In genomic region chr11:80084614-80085013, GRCh38 we compare ENCODE assay signal across 14 cellular contexts.
DNase-seq lines count a peak whose midpoint lies in the region; TF ChIP-seq lines count a peak whose summit lies in the region.
"Had no signal": no experiment of that assay in that cellular context is flagged by ENCODE, and none has a peak within 500 bp of the region (broad histone marks: within the 10 kb centered on the region; RNA-seq: fewer than 3 reads in every experiment).

No MANE protein-coding gene starts in this region.

- H3K4ac ChIP-seq in neuronal stem cell (ENCODE audit: low read length): no peak overlapping the region

- no peak overlapping the region for H3K23ac ChIP-seq in neuronal stem cell (ENCODE audit: low read depth, low read length, poor library complexity)

- no peak overlapping the region for H2BK5ac ChIP-seq in neuronal stem cell (ENCODE audit: low read length)

- no CpG with 5 or more reads among the region's 3 CpGs for WGBS in neuronal stem cell (ENCODE audit: extremely low coverage in 2 of 2, insufficient read length in 2 of 2, insufficient replicate concordance in 1 of 2), 2 donors

- H3K27me3 Mint-ChIP-seq in glutamatergic neuron (ENCODE audit: unreplicated experiment): peaks cover 2% of the 10 kb centered on the region

- no peak overlapping the region for H3K14ac ChIP-seq in neuronal stem cell (ENCODE audit: low read length)

- H4K8ac ChIP-seq in neuronal stem cell (ENCODE audit: low read depth, low read length): no peak overlapping the region

- H2AFZ ChIP-seq in neuronal stem cell (ENCODE audit: low read length): peak overlapping the region; percentile 35

- no peaks in the 10 kb centered on the region for H3K36me3 Mint-ChIP-seq in glutamatergic neuron (ENCODE audit: unreplicated experiment)

- H3K27me3 ChIP-seq in neuronal stem cell (ENCODE audit: control insufficient read depth in 3 of 3, insufficient read depth in 3 of 3, low read depth in 1 of 3, low read length in 3 of 3): no peaks in the 10 kb centered on the region
- H3K27me3 ChIP-seq: SJCRH30 had no signal

- peaks cover 0 to 5% of the 10 kb centered on the region in 2 donors for H3K4me1 ChIP-seq in neuronal stem cell (ENCODE audit: control insufficient read depth in 2 of 2, insufficient read depth in 1 of 2, low read depth in 1 of 2, low read length in 2 of 2)
- H3K4me1 ChIP-seq: SJCRH30 had no signal

- H3K27ac ChIP-seq in neuronal stem cell (replicated peaks; ENCODE audit: low read length): no peak overlapping the region
- H3K27ac ChIP-seq: RWPE1, SJCRH30 had no signal

- peak; percentile 42 for DNase-seq in LHCN-M2 (ENCODE audit: low read depth)
- peak; percentile 85 for DNase-seq in NCI-H748 (lab: John Stamatoyannopoulos, UW; ENCODE audit: unreplicated experiment)
- DNase-seq in glutamatergic neuron: no peak
- DNase-seq in neuronal stem cell (ENCODE audit: low spot score): no peak
- no peak for DNase-seq in T-helper 2 cell
- DNase-seq in HUDEP-2 (lab: John Stamatoyannopoulos, UW; ENCODE audit: unreplicated experiment in 76 of 76): no peak
- DNase-seq in effector CD8-positive, alpha-beta T cell (lab: John Stamatoyannopoulos, UW): no peak
- DNase-seq: COR-L47; DMS53; NCI-H1436; NCI-H2029; NK-92 treated with Interleukin-12 subunit alpha and Interleukin-12 subunit beta, amount 100 ng/mL, for 24 hours; SJCRH30 had no signal

- H3K18ac ChIP-seq in neuronal stem cell (ENCODE audit: low read length): no peak overlapping the region

- no peaks in the 10 kb centered on the region for H3K79me1 ChIP-seq in neuronal stem cell (ENCODE audit: low read depth, low read length)

- H4K91ac ChIP-seq in neuronal stem cell (ENCODE audit: low read depth, low read length, poor library complexity): no peak overlapping the region

- no peaks in the 10 kb centered on the region for H3K36me3 ChIP-seq in neuronal stem cell (replicated peaks in 1 of 2; ENCODE audit: control insufficient read depth in 2 of 2, insufficient read depth in 2 of 2, low read length in 2 of 2)
- H3K36me3 ChIP-seq: SJCRH30 had no signal

- H3K27ac Mint-ChIP-seq in glutamatergic neuron (ENCODE audit: unreplicated experiment): peak overlapping the region; percentile 73

- TF ChIP-seq CTCF in glutamatergic neuron (IDR thresholded peaks at IDR 0.05; ENCODE audit: partially characterized antibody, unreplicated experiment): no peak

- no peak overlapping the region for H2AK5ac ChIP-seq in neuronal stem cell (ENCODE audit: low read depth, low read length)

- no peak overlapping the region for H2BK120ac ChIP-seq in neuronal stem cell (ENCODE audit: low read depth, low read length)

- no peak overlapping the region for H3K4me2 ChIP-seq in neuronal stem cell (ENCODE audit: insufficient read depth, low read length, poor library complexity, severe bottlenecking)

- H3K9me3 ChIP-seq in neuronal stem cell (replicated peaks in 1 of 2; ENCODE audit: control insufficient read depth in 2 of 2, insufficient read depth in 1 of 2, low read depth in 1 of 2, low read length in 2 of 2): no peaks in the 10 kb centered on the region
- H3K9me3 ChIP-seq: SJCRH30 had no signal

- H3K4me1 Mint-ChIP-seq in glutamatergic neuron (ENCODE audit: low read depth, unreplicated experiment): peaks cover 10% of the 10 kb centered on the region

- H2BK15ac ChIP-seq in neuronal stem cell (ENCODE audit: low read length): no peak overlapping the region

- no peak overlapping the region for H2BK12ac ChIP-seq in neuronal stem cell (ENCODE audit: low read length)

- peak overlapping the region; percentile 57 for H3K4me3 Mint-ChIP-seq in glutamatergic neuron (ENCODE audit: unreplicated experiment)

- no peak overlapping the region for H3K9ac ChIP-seq in neuronal stem cell (ENCODE audit: low read depth, low read length, poor library complexity)

- no peak overlapping the region for H3K4me3 ChIP-seq in neuronal stem cell (ENCODE audit: low read length in 2 of 2)
- H3K4me3 ChIP-seq: SJCRH30 had no signal

- H3K9me3 Mint-ChIP-seq in glutamatergic neuron (ENCODE audit: unreplicated experiment): peaks cover 5% of the 10 kb centered on the region

Comparison
In these comparisons a context has a peak if more than half of its experiments do, and no peak if none do; other contexts are left out.
1. DNase-seq: peak in LHCN-M2 (single experiment) and NCI-H748 (single experiment); none in glutamatergic neuron (single experiment), neuronal stem cell (single experiment), T-helper 2 cell (0 of 5), HUDEP-2 (0 of 76) and effector CD8-positive, alpha-beta T cell (single experiment).